Comparison of ENCODE assay signal across 8 cellular contexts in the genomic region with DNA sequence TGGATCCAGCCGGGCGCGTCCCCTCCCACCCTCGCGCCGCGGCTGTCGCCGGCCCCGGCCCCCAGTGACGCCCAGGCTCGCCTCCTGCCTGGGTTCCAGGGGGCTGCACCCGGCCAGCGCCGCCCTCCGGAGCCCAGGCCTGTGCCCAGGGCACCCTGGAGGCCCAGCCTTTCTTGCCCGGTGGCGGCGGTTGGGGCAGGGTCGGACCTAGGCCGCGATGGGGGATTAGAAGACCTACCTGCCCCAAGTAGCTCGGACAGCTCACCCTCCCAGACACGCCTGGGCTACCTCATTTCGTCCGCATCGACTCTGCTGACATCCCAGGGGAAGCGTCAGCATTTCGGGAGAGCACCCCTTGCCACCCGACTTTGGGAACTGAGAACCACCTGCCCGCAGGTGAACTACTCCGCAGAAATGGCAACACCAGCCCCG. TPM values are rescaled to one million over a fixed set of nuclear protein-coding genes. Genes with fewer than 3 reads are reported as not detected.
DNase-seq lines count a peak whose midpoint lies in the region; ATAC-seq and TF ChIP-seq lines count a peak whose summit lies in the region.

No MANE protein-coding gene starts in this region.

- no peak overlapping the region for H3K27ac ChIP-seq in GM23248
- peak overlapping the region in 3 of 4 donors; percentile 82 to 85 (median 84) for H3K27ac ChIP-seq in gastroesophageal sphincter
- H3K27ac ChIP-seq in gastrocnemius medialis: peak overlapping the region; percentile 39 to 73 (median 61)

- 83 to 88% methylated on average over 15 to 17 of the region's 33 CpGs for WGBS in GM23248 (ENCODE audit: low coverage in 1 of 2, low lambda C conversion rate in 2 of 2, missing lambda C conversion rate in 2 of 2), 2 experiments
- 100% methylated on average over 1 to 3 of the region's 33 CpGs for WGBS in gastroesophageal sphincter (ENCODE audit: low coverage in 1 of 2), 2 donors

- no peaks in the 10 kb centered on the region for H3K9me2 ChIP-seq in GM23248 (ENCODE audit: insufficient read depth)

- no peak for TF ChIP-seq POLR2A in gastroesophageal sphincter (IDR thresholded peaks at IDR 0.05)
- TF ChIP-seq POLR2A in gastrocnemius medialis (IDR thresholded peaks at IDR 0.05): no peak

- peaks cover 13% of the 10 kb centered on the region for H3F3A ChIP-seq in GM23248 (ENCODE audit: insufficient read depth)

- no peak for TF ChIP-seq CTCF in WI38 (IDR thresholded peaks at IDR 0.05; ENCODE audit: low read depth, low read length)
- no peak for TF ChIP-seq CTCF in gastroesophageal sphincter (IDR thresholded peaks at IDR 0.05)
- TF ChIP-seq CTCF in gastrocnemius medialis (IDR thresholded peaks at IDR 0.05 in 4 of 5, conservative IDR thresholded peaks at IDR 0.05 in 1 of 5): no peak

- ATAC-seq in gastroesophageal sphincter: no peak
- no peak for ATAC-seq in gastrocnemius medialis
- no peak for ATAC-seq in HG03045 (IDR thresholded peaks at IDR 0.05; ENCODE audit: unreplicated experiment)

- peak overlapping the region; percentile 54 for H3K4me2 ChIP-seq in GM23248 (ENCODE audit: unreplicated experiment)

- TF ChIP-seq EP300 in gastroesophageal sphincter (IDR thresholded peaks at IDR 0.05): no peak

- H3K9ac ChIP-seq in GM23248: no peak overlapping the region

- H3K27me3 ChIP-seq in GM23248 (replicated peaks; ENCODE audit: insufficient read depth) (no peaks in the 10 kb centered on the region), gastroesophageal sphincter (no peaks in the 10 kb centered on the region), gastrocnemius medialis (peaks cover 21 to 23% (median 23%) of the 10 kb centered on the region in 3 donors)

- no peaks in the 10 kb centered on the region for H3K36me3 ChIP-seq in GM23248 (ENCODE audit: low read depth)
- H3K36me3 ChIP-seq in gastroesophageal sphincter: no peaks in the 10 kb centered on the region
- no peaks in the 10 kb centered on the region for H3K36me3 ChIP-seq in gastrocnemius medialis

- H3K79me2 ChIP-seq in GM23248 (ENCODE audit: insufficient read depth): no peaks in the 10 kb centered on the region; the same call in 1 of the 2 replicates

- H3K4me1 ChIP-seq in GM23248 (ENCODE audit: insufficient read depth) (peaks cover 11% of the 10 kb centered on the region), gastroesophageal sphincter (peaks cover 0 to 33% (median 10%) of the 10 kb centered on the region in 3 donors), gastrocnemius medialis (peaks cover 12 to 18% of the 10 kb centered on the region in 2 donors)

- H3K4me3 ChIP-seq in GM23248: peak overlapping the region; percentile 53; the same call in 1 of the 2 replicates
- H3K4me3 ChIP-seq in WI38 (ENCODE audit: low read depth, low read length): peak overlapping the region; percentile 49
- H3K4me3 ChIP-seq in gastroesophageal sphincter: peak overlapping the region; percentile 45 to 75
- peak overlapping the region; percentile 46 to 65 (median 58) for H3K4me3 ChIP-seq in gastrocnemius medialis

- H3K9me3 ChIP-seq in GM23248 (ENCODE audit: low read depth) (no peaks in the 10 kb centered on the region), gastroesophageal sphincter (no peaks in the 10 kb centered on the region), gastrocnemius medialis (no peaks in the 10 kb centered on the region)

- no peak overlapping the region for H2AFZ ChIP-seq in GM23248

- DNase-seq in GM23248: no peak
- DNase-seq in gastrocnemius medialis: no peak
- no peak for DNase-seq in stimulated activated CD4-positive, alpha-beta T cell treated with anti-CD3 and anti-CD28 coated beads, Interleukin-4, amount 100 ng/mL, for 24 hours
- DNase-seq in NAMALWA (ENCODE audit: low spot score): no peak
- no peak for DNase-seq in NCI-H2171 (lab: John Stamatoyannopoulos, UW)

- no peaks in the 10 kb centered on the region for H4K20me1 ChIP-seq in GM23248 (ENCODE audit: insufficient read depth)

- in situ Hi-C loops in GM23248 (cut with MboI): loop anchor here (10.0 to 25.0 kb wide), 2 partner anchors 210 to 523 kb away; no protein-coding TSS in a partner anchor
- in situ Hi-C loops in gastrocnemius medialis (cut with MboI; ENCODE audit: low sequenced_read_pairs in 4 of 4): loop anchor here in 2 of 4 donors (10.0 to 25.0 kb wide), 2 partner anchors 213 to 360 kb away; no protein-coding TSS in a partner anchor

- intact Hi-C loops in gastrocnemius medialis (cut with DNase I; ENCODE audit: low total_unique reads): no loop called here

RNA-seq across cellular contexts. Expression of gene ARL4C, which starts 0.7 kb away (rescaled TPM):
- 2.4 and 4.8 TPM in 2 replicates for total RNA-seq in GM23248 (2014; rRNA removed; shearing (Covaris generic))
- polyA plus RNA-seq in GM23248 (2016; fragmentation: Nextera tagmentation; extraction: Ambion mirVana): 1.3 and 1.4 TPM in 2 replicates
- total RNA-seq in gastroesophageal sphincter (10 to 100 TPM in 1 of 4 donors, 1 to 10 TPM in 3; 3.7 to 12.7 (median 7.2) TPM), gastrocnemius medialis (1 to 10 TPM in 1 of 4 donors, under 1 TPM in 3; 0.32 to 3.6 (median 0.46) TPM)
